In genomic region chr21:16199539-16199938, GRCh38 we compare ENCODE assay signal across 19 cellular contexts.
DNase-seq lines count a peak whose midpoint lies in the region; ATAC-seq, FAIRE-seq and TF ChIP-seq lines count a peak whose summit lies in the region.
"Had no signal": no experiment of that assay in that cellular context is flagged by ENCODE, and none has a peak within 500 bp of the region (broad histone marks: within the 10 kb centered on the region; RNA-seq: fewer than 3 reads in every experiment).

No MANE protein-coding gene starts in this region.

- SMC1A ChIA-PET in GM12878 (lab: Charles Lee; ENCODE audit: uncharacterized antibody, unreplicated experiment): interaction anchor here (1.3 kb wide), 1 partner anchor 12 kb away, joined by 3 read pairs; no protein-coding TSS in a partner anchor

- ATAC-seq in stimulated activated naive CD8-positive, alpha-beta T cell treated with anti-CD3 and anti-CD28 coated beads, Interleukin-15, amount 100 ng/mL, for 72 hours: peak; percentile 60
- ATAC-seq in stimulated activated naive CD8-positive, alpha-beta T cell treated with anti-CD3 and anti-CD28 coated beads, Interleukin-15, Interleukin-2, amounts not matched to agents 100 U/mL and 50 U/mL, for 24 hours: no peak
- peak; percentile 31 for ATAC-seq in GM18868 (IDR thresholded peaks at IDR 0.05; ENCODE audit: unreplicated experiment)
- peak; percentile 47 for ATAC-seq in GM12878
- no peak for ATAC-seq in HG03045 (IDR thresholded peaks at IDR 0.05; ENCODE audit: unreplicated experiment)
- ATAC-seq: HCT116 had no signal

- intact Hi-C loops in GM12878 (cut with micrococcal nuclease; ENCODE audit: unreplicated experiment): no loop called here
- intact Hi-C loops in vagina (cut with DNase I): loop anchor here (10.0 kb wide), 1 partner anchor 105 kb away; no protein-coding TSS in a partner anchor

- no peak overlapping the region for H2AFZ ChIP-seq in GM12878 (ENCODE audit: control insufficient read depth, low read depth, low read length)

- RAD21 ChIA-PET in GM12878 (lab: Charles Lee; ENCODE audit: unreplicated experiment): no interaction called here

- no peak overlapping the region for H3K27ac ChIP-seq in GM12878 (ENCODE audit: control insufficient read depth, insufficient read depth)
- H3K27ac ChIP-seq in vagina: peak overlapping the region; percentile 90
- H3K27ac ChIP-seq: HL-60 had no signal

- no peak overlapping the region for H3K4me3 ChIP-seq in GM12878
- H3K4me3 ChIP-seq in vagina: no peak overlapping the region

- TF ChIP-seq EP300 in GM12878 (IDR thresholded peaks at IDR 0.05; ENCODE audit: borderline replicate concordance in 1 of 2, control insufficient read depth in 1 of 2, low read depth in 2 of 2, low read length in 2 of 2): no peak

- no peak overlapping the region for H3K4me2 ChIP-seq in GM12878 (ENCODE audit: control insufficient read depth, insufficient read depth)

- no peaks in the 10 kb centered on the region for H3K4me1 ChIP-seq in GM12878 (ENCODE audit: control insufficient read depth, insufficient read depth, low read length)
- peaks cover 17% of the 10 kb centered on the region for H3K4me1 ChIP-seq in vagina
- H3K4me1 ChIP-seq: BE2C had no signal

- no peak overlapping the region for H3K27ac Mint-ChIP-seq in stimulated activated naive CD8-positive, alpha-beta T cell treated with anti-CD3 and anti-CD28 coated beads, Interleukin-15, amount 100 ng/mL, for 72 hours
- H3K27ac Mint-ChIP-seq: CD4-positive, CD25-positive, alpha-beta regulatory T cell; HFFc6 had no signal

- no peaks in the 10 kb centered on the region; the same call in none of the 2 replicates for H3K79me2 ChIP-seq in GM12878 (ENCODE audit: control insufficient read depth, insufficient read depth, low read length)

- no peaks in the 10 kb centered on the region for H4K20me1 ChIP-seq in GM12878 (ENCODE audit: control insufficient read depth, insufficient read depth)

- TF ChIP-seq RAD21 in GM12878 (IDR thresholded peaks at IDR 0.05; ENCODE audit: insufficient read depth, low read depth, low read length): no peak

- POLR2A ChIA-PET in GM12878 (lab: Charles Lee): no interaction called here

- H3K9ac ChIP-seq in GM12878 (ENCODE audit: control insufficient read depth, insufficient read depth, low read length): no peak overlapping the region

- CTCF ChIA-PET in GM12878 (lab: Yijun Ruan, JAX): no interaction called here

- BruUV-seq in GM12878 (replicated peaks; lab: Mats Ljungman, UMichigan): no TSS peak

- TF ChIP-seq CTCF in GM12878 (IDR thresholded peaks at IDR 0.05 in 2 of 3, conservative IDR thresholded peaks at IDR 0.05 in 1 of 3; ENCODE audit: control insufficient read depth in 2 of 3, extremely low read depth in 1 of 3, insufficient read depth in 1 of 3, low read depth in 3 of 3, low read length in 3 of 3) (no peak), vagina (IDR thresholded peaks at IDR 0.05) (no peak)

- WGBS in GM12878 (ENCODE audit: insufficient coverage, insufficient replicate concordance, low lambda C conversion rate, missing lambda C conversion rate): 0% methylated on average over 1 of the region's 1 CpG

- DNase-seq in stimulated activated naive CD8-positive, alpha-beta T cell treated with anti-CD3 and anti-CD28 coated beads, Interleukin-15, amount 100 ng/mL, for 72 hours: no peak
- DNase-seq in stimulated activated naive CD8-positive, alpha-beta T cell treated with anti-CD3 and anti-CD28 coated beads, Interleukin-15, Interleukin-2, amounts not matched to agents 100 U/mL and 50 U/mL, for 24 hours: no peak
- DNase-seq in GM12878 (ENCODE audit: low read depth, low spot score): no peak
- DNase-seq in vagina (ENCODE audit: extremely low spot score in 2 of 2): no peak
- DNase-seq in NCI-H2196 treated with DMSO at 0.1 percent for 48 hours (lab: John Stamatoyannopoulos, UW; ENCODE audit: unreplicated experiment): no peak
- no peak for DNase-seq in NOMO-1 treated with dmso at 0.1 percent for 144 hours (lab: John Stamatoyannopoulos, UW; ENCODE audit: unreplicated experiment)
- DNase-seq: BE2C; C1 segment of cervical spinal cord; Caco-2; CD4-positive, CD25-positive, alpha-beta regulatory T cell; GOT3; H7; HFFc6 had no signal

- in situ Hi-C loops in GM12878 (cut with MboI): no loop called here

- H3K9me3 Mint-ChIP-seq in stimulated activated naive CD8-positive, alpha-beta T cell treated with anti-CD3 and anti-CD28 coated beads, Interleukin-15, amount 100 ng/mL, for 72 hours: no peaks in the 10 kb centered on the region
- H3K9me3 Mint-ChIP-seq: HFFc6 had no signal

- H3K36me3 ChIP-seq in GM12878 (ENCODE audit: control insufficient read depth in 2 of 2, insufficient read depth in 2 of 2, low read length in 1 of 2): no peaks in the 10 kb centered on the region
- H3K36me3 ChIP-seq in vagina: no peaks in the 10 kb centered on the region
- H3K36me3 ChIP-seq: BE2C had no signal

- H3K9me3 ChIP-seq in GM12878 (replicated peaks; ENCODE audit: control insufficient read depth, insufficient read depth, low read length) (no peaks in the 10 kb centered on the region; the same call in 2 of the 3 replicates), vagina (no peaks in the 10 kb centered on the region)
- H3K9me3 ChIP-seq: BE2C, Caco-2 had no signal

- no peak overlapping the region for H3K4me3 Mint-ChIP-seq in stimulated activated naive CD8-positive, alpha-beta T cell treated with anti-CD3 and anti-CD28 coated beads, Interleukin-15, amount 100 ng/mL, for 72 hours
- H3K4me3 Mint-ChIP-seq: CD4-positive, CD25-positive, alpha-beta regulatory T cell; HFFc6 had no signal

- H3K27me3 ChIP-seq in GM12878 (replicated peaks in 1 of 2; ENCODE audit: control insufficient read depth in 2 of 2, insufficient read depth in 2 of 2, low read length in 1 of 2): no peaks in the 10 kb centered on the region
- H3K27me3 ChIP-seq in vagina: no peaks in the 10 kb centered on the region
- H3K27me3 ChIP-seq: BE2C had no signal

- no peaks in the 10 kb centered on the region for H3K4me1 Mint-ChIP-seq in stimulated activated naive CD8-positive, alpha-beta T cell treated with anti-CD3 and anti-CD28 coated beads, Interleukin-15, amount 100 ng/mL, for 72 hours
- H3K4me1 Mint-ChIP-seq: CD4-positive, CD25-positive, alpha-beta regulatory T cell had no signal

- no peak for TF ChIP-seq POLR2A in GM12878 (IDR thresholded peaks at IDR 0.05; ENCODE audit: low read depth, low read length)
- no peak for TF ChIP-seq POLR2A in vagina (IDR thresholded peaks at IDR 0.05)

- H3K27me3 Mint-ChIP-seq in stimulated activated naive CD8-positive, alpha-beta T cell treated with anti-CD3 and anti-CD28 coated beads, Interleukin-15, amount 100 ng/mL, for 72 hours: no peaks in the 10 kb centered on the region
- H3K27me3 Mint-ChIP-seq: CD4-positive, CD25-positive, alpha-beta regulatory T cell had no signal

- no peak for FAIRE-seq in GM12878 (lab: Jason Lieb, UNC)
- FAIRE-seq: D721Med, G401.6 had no signal

TF ChIP-seq in GM12878, 131 proteins besides CTCF, POLR2A, EP300 and RAD21:
- TF ChIP-seq JUNB (IDR thresholded peaks at IDR 0.05) (peak; percentile 83), GABPA (IDR thresholded peaks at IDR 0.05; ENCODE audit: low read depth) (no peak), TCF3 (IDR thresholded peaks at IDR 0.05; ENCODE audit: borderline replicate concordance, insufficient read depth, low read depth, low read length) (no peak), RUNX3 (IDR thresholded peaks at IDR 0.05; ENCODE audit: low read length) (peak; percentile 75), FOXK2 (IDR thresholded peaks at IDR 0.05) (no peak), NFIC (IDR thresholded peaks at IDR 0.05; ENCODE audit: low read depth, low read length) (peak; percentile 52), MYB (IDR thresholded peaks at IDR 0.05; ENCODE audit: borderline replicate concordance, low read depth, low read length) (no peak), MYC (IDR thresholded peaks at IDR 0.05; ENCODE audit: insufficient read depth, insufficient read length, insufficient replicate concordance, low read length, severe bottlenecking) (no peak)

Comparison
In these comparisons a context has a peak if more than half of its experiments do, and no peak if none do; other contexts are left out.
1. ATAC-seq: peak in stimulated activated naive CD8-positive, alpha-beta T cell treated with anti-CD3 and anti-CD28 coated beads, Interleukin-15, amount 100 ng/mL, for 72 hours (single experiment), GM18868 (single experiment) and GM12878 (single experiment); none in stimulated activated naive CD8-positive, alpha-beta T cell treated with anti-CD3 and anti-CD28 coated beads, Interleukin-15, Interleukin-2, amounts not matched to agents 100 U/mL and 50 U/mL, for 24 hours (single experiment) and HG03045 (single experiment).